26 cellular contexts compared by ENCODE assay signal in the genomic region with DNA sequence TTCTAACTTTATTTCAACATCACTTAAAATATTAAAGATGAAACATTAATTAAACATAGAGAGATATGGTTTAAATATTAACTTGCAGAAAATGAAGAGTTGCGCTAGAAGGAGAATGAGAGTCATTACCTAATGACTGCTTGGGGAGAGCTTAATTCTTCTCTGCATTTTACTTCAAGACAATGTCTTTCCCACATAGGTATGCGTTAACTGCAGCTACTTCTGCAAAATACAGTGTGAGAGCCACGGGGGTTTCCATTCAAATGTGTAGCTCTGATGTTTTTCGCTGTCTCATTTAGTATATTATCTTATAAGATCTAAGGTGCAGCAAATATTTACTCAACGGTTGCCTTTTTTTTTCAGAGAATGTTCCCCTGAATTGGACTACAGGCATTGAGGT.
"Had no signal": no experiment of that assay in that cellular context is flagged by ENCODE, and none has a peak within 500 bp of the region (broad histone marks: within the 10 kb centered on the region; RNA-seq: fewer than 3 reads in every experiment).

No MANE protein-coding gene starts in this region.

- H3K4me1 ChIP-seq: breast epithelium had no signal

- H3K9ac ChIP-seq: KMS-11 had no signal

- H3K9me3 Mint-ChIP-seq: activated naive CD4-positive, alpha-beta T cell treated with anti-CD3 and anti-CD28 coated beads, Interleukin-2, amount 50 U/mL, for 24 hours; activated T-cell treated with anti-CD3 and anti-CD28 coated beads, Interleukin-2, amount 50 U/mL, for 24 hours; activated T-helper 1 cell treated with anti-CD3 and anti-CD28 coated beads, Interleukin-12 subunit alpha, Interleukin-12 subunit beta, Interleukin-2, Interleukin-4 antibody, amounts not matched to agents 30 ng/mL and 10 ng/mL and 1 ng/mL, durations not matched to agents 14 hours and 24 hours and 36 hours; T-helper 1 cell treated with Interleukin-12 subunit alpha and Interleukin-12 subunit beta and Interleukin-4 antibody, amounts not matched to agents 30 μg/mL and 1 μg/mL, for 36 hours had no signal

- H3K4me1 Mint-ChIP-seq: activated naive CD4-positive, alpha-beta T cell treated with anti-CD3 and anti-CD28 coated beads, Interleukin-2, amount 50 U/mL, for 24 hours had no signal

- H2AFZ ChIP-seq: PC-9 had no signal

- DNase-seq: activated CD4-positive, alpha-beta T cell treated with anti-CD3 and anti-CD28 coated beads for 48 hours; activated CD4-positive, alpha-beta T cell treated with anti-CD3 and anti-CD28 coated beads, Interleukin-2, amount 50 U/mL, for 4 hours; activated CD4-positive, CD25-positive, alpha-beta regulatory T cell treated with anti-CD3 and anti-CD28 coated beads, Interleukin-2, amount 50 U/mL, for 72 hours; activated CD8-positive, alpha-beta memory T cell treated with anti-CD3 and anti-CD28 coated beads, Interleukin-2, amount 50 U/mL, for 48 hours; activated CD8-positive, alpha-beta T cell treated with anti-CD3 and anti-CD28 coated beads, Interleukin-2, amount 10 ng/mL, durations not matched to agents 7 days and 5 days; activated effector memory CD4-positive, alpha-beta T cell treated with Interleukin-2 at 50 U/mL for 16 hours; activated naive CD4-positive, alpha-beta T cell; activated T-cell treated with anti-CD3 and anti-CD28 coated beads, Interleukin-2, amount 50 U/mL, for 24 hours; aorta; central memory CD4-positive, alpha-beta T cell; cortex of kidney; MM.1S; NCI-H1105; NCI-H1436; NCI-H1694 treated with DMSO at 0.1 percent for 48 hours; NCI-H2029 treated with DMSO at 0.1 percent for 48 hours; NCI-H2171 treated with DMSO at 0.1 percent for 48 hours; NCI-H345; NCI-H510A; PC-9; SHP77 treated with DMSO at 0.1 percent for 48 hours had no signal

- H3K4me3 Mint-ChIP-seq: activated CD8-positive, alpha-beta T cell treated with anti-CD3 and anti-CD28 coated beads, Interleukin-2, amount 10 ng/mL, durations not matched to agents 7 days and 5 days; activated naive CD4-positive, alpha-beta T cell treated with anti-CD3 and anti-CD28 coated beads, Interleukin-2, amount 50 U/mL, for 24 hours; activated T-cell treated with anti-CD3 and anti-CD28 coated beads, Interleukin-2, amount 50 U/mL, for 24 hours; activated T-helper 1 cell treated with anti-CD3 and anti-CD28 coated beads, Interleukin-12 subunit alpha, Interleukin-12 subunit beta, Interleukin-2, Interleukin-4 antibody, amounts not matched to agents 30 ng/mL and 10 ng/mL and 1 ng/mL, durations not matched to agents 14 hours and 24 hours and 36 hours; T-helper 1 cell treated with Interleukin-12 subunit alpha and Interleukin-12 subunit beta and Interleukin-4 antibody, amounts not matched to agents 30 μg/mL and 1 μg/mL, for 36 hours had no signal

- H3K36me3 Mint-ChIP-seq: activated naive CD4-positive, alpha-beta T cell treated with anti-CD3 and anti-CD28 coated beads, Interleukin-2, amount 50 U/mL, for 24 hours had no signal

- H3K36me3 ChIP-seq: breast epithelium had no signal

- H3K27me3 Mint-ChIP-seq: activated naive CD4-positive, alpha-beta T cell treated with anti-CD3 and anti-CD28 coated beads, Interleukin-2, amount 50 U/mL, for 24 hours; activated T-cell treated with anti-CD3 and anti-CD28 coated beads, Interleukin-2, amount 50 U/mL, for 24 hours had no signal

- ATAC-seq: activated CD8-positive, alpha-beta T cell treated with anti-CD3 and anti-CD28 coated beads, Interleukin-2, amount 10 ng/mL, durations not matched to agents 7 days and 5 days had no signal

- H3K27ac Mint-ChIP-seq: activated CD8-positive, alpha-beta T cell treated with anti-CD3 and anti-CD28 coated beads, Interleukin-2, amount 10 ng/mL, durations not matched to agents 7 days and 5 days; activated naive CD4-positive, alpha-beta T cell treated with anti-CD3 and anti-CD28 coated beads, Interleukin-2, amount 50 U/mL, for 24 hours; activated T-cell treated with anti-CD3 and anti-CD28 coated beads, Interleukin-2, amount 50 U/mL, for 24 hours; activated T-helper 1 cell treated with anti-CD3 and anti-CD28 coated beads, Interleukin-12 subunit alpha, Interleukin-12 subunit beta, Interleukin-2, Interleukin-4 antibody, amounts not matched to agents 30 ng/mL and 10 ng/mL and 1 ng/mL, durations not matched to agents 14 hours and 24 hours and 36 hours; T-helper 1 cell treated with Interleukin-12 subunit alpha and Interleukin-12 subunit beta and Interleukin-4 antibody, amounts not matched to agents 30 μg/mL and 1 μg/mL, for 36 hours had no signal

- H3K27me3 ChIP-seq: breast epithelium had no signal

- H3K4me2 ChIP-seq: KMS-11, PC-9 had no signal

- H3K4me3 ChIP-seq: breast epithelium, PC-9 had no signal

- H3K27ac ChIP-seq: breast epithelium, KMS-11, PC-9 had no signal
